1 cellular context compared by ENCODE assay signal in the genomic region with DNA sequence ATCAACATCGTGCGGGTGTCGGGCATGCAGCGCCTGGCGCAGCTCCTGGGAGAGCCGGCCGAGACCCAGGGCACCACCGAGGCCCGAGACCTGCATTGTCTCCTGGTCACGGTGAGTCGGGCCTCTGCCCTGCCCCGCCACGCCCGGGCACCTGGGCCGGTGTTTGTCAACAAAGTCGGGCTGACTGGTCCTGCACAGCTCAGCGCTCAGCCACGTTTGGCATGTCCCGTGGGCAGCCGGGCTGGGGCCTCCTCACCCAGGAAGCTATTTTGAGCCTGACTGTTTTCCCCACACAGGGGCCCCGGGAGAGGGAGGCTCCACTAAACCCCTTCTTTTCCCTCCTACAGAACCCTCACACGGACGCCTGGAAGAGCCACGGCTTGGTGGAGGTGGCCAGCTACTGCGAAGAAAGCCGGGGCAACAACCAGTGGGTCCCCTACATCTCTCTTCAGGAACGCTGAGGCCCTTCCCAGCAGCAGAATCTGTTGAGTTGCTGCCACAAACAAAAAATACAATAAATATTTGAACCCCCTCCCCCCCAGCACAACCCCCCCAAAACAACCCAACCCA.
TF ChIP-seq lines count a peak whose summit lies in the region.

No MANE protein-coding gene starts in this region.

TF ChIP-seq in GM23338, 12 proteins besides CTCF, POLR2A, EP300 and RAD21 (continued from another document):
- TF ChIP-seq, protein P1, sequence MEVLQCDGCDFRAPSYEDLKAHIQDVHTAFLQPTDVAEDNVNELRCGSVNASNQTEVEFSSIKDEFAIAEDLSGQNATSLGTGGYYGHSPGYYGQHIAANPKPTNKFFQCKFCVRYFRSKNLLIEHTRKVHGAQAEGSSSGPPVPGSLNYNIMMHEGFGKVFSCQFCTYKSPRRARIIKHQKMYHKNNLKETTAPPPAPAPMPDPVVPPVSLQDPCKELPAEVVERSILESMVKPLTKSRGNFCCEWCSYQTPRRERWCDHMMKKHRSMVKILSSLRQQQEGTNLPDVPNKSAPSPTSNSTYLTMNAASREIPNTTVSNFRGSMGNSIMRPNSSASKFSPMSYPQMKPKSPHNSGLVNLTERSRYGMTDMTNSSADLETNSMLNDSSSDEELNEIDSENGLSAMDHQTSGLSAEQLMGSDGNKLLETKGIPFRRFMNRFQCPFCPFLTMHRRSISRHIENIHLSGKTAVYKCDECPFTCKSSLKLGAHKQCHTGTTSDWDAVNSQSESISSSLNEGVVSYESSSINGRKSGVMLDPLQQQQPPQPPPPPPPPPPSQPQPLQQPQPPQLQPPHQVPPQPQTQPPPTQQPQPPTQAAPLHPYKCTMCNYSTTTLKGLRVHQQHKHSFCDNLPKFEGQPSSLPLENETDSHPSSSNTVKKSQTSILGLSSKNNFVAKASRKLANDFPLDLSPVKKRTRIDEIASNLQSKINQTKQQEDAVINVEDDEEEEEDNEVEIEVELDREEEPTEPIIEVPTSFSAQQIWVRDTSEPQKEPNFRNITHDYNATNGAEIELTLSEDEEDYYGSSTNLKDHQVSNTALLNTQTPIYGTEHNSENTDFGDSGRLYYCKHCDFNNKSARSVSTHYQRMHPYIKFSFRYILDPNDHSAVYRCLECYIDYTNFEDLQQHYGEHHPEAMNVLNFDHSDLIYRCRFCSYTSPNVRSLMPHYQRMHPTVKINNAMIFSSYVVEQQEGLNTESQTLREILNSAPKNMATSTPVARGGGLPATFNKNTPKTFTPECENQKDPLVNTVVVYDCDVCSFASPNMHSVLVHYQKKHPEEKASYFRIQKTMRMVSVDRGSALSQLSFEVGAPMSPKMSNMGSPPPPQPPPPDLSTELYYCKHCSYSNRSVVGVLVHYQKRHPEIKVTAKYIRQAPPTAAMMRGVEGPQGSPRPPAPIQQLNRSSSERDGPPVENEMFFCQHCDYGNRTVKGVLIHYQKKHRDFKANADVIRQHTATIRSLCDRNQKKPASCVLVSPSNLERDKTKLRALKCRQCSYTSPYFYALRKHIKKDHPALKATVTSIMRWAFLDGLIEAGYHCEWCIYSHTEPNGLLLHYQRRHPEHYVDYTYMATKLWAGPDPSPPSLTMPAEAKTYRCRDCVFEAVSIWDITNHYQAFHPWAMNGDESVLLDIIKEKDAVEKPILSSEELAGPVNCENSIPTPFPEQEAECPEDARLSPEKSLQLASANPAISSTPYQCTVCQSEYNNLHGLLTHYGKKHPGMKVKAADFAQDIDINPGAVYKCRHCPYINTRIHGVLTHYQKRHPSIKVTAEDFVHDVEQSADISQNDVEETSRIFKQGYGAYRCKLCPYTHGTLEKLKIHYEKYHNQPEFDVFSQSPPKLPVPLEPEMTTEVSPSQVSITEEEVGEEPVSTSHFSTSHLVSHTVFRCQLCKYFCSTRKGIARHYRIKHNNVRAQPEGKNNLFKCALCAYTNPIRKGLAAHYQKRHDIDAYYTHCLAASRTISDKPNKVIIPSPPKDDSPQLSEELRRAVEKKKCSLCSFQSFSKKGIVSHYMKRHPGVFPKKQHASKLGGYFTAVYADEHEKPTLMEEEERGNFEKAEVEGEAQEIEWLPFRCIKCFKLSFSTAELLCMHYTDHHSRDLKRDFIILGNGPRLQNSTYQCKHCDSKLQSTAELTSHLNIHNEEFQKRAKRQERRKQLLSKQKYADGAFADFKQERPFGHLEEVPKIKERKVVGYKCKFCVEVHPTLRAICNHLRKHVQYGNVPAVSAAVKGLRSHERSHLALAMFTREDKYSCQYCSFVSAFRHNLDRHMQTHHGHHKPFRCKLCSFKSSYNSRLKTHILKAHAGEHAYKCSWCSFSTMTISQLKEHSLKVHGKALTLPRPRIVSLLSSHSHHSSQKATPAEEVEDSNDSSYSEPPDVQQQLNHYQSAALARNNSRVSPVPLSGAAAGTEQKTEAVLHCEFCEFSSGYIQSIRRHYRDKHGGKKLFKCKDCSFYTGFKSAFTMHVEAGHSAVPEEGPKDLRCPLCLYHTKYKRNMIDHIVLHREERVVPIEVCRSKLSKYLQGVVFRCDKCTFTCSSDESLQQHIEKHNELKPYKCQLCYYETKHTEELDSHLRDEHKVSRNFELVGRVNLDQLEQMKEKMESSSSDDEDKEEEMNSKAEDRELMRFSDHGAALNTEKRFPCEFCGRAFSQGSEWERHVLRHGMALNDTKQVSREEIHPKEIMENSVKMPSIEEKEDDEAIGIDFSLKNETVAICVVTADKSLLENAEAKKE (CRISPR knock-in tag; IDR thresholded peaks at IDR 0.05) = no peak
- no peak for TF ChIP-seq ZNF331 (CRISPR knock-in tag; IDR thresholded peaks at IDR 0.05; ENCODE audit: low read depth)
TF ChIP-seq in GM23338: peak in this region for 1.
